ENCODE assay signal across 10 cellular contexts in the genomic region with DNA sequence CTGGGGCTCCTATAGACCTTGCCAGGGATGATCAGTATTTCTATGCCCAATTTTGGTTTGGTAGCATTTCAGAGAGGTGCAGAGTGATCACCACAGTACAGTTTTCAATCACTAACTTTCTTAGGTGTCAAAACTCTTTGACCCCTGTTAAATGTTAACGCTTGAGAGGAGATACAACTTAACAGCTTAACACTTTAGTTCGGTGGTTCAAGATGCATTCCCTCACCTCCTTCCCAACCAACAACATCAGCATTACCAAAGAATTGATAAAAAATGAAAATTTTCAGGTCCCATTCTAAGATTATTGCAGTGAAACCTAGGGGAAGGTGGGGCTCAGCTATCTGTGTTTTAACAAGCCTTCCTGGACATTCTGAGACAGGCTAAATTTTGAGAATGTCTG. TPM values are rescaled to one million over a fixed set of nuclear protein-coding genes. Genes with fewer than 3 reads are reported as not detected.
"Had no signal": no experiment of that assay in that cellular context is flagged by ENCODE, and none has a peak within 500 bp of the region (broad histone marks: within the 10 kb centered on the region; RNA-seq: fewer than 3 reads in every experiment).

No MANE protein-coding gene starts in this region.

- ATAC-seq: HCT116, K562 had no signal

- H2AFZ ChIP-seq: GM23248 had no signal

- H3K9me3 Mint-ChIP-seq: HFFc6 had no signal

- H3K4me3 Mint-ChIP-seq: HFFc6 had no signal

- H3K9ac ChIP-seq: GM23248 had no signal

- H3K9me3 ChIP-seq: HAP-1 had no signal

- H3K36me3 ChIP-seq: HAP-1 had no signal

- H3K27ac Mint-ChIP-seq: HFFc6 had no signal

- H3K4me3 ChIP-seq: GM23248, HAP-1, K562 had no signal

- DNase-seq: GM23248, GOT3, H7, HFFc6, IMR-90, KG1 had no signal

- FAIRE-seq: K562 had no signal

- H3K27ac ChIP-seq: GM23248, HL-60 had no signal

RNA-seq across cellular contexts. Expression of gene ALDH1A1, which starts 16.2 kb away (rescaled TPM):
- total RNA-seq: GM23248, IMR-90 had no signal
- polyA plus RNA-seq: GM23248, IMR-90 had no signal
